In genomic region chr6:32254761-32255211, GRCh38 we compare ENCODE assay signal across 8 cellular contexts. TPM values are rescaled to one million over a fixed set of nuclear protein-coding genes. Genes with fewer than 3 reads are reported as not detected.
DNase-seq lines count a peak whose midpoint lies in the region; ATAC-seq, FAIRE-seq and TF ChIP-seq lines count a peak whose summit lies in the region.

No MANE protein-coding gene starts in this region.

- H4K20me1 ChIP-seq in hepatocyte (ENCODE audit: insufficient read depth, poor library complexity, severe bottlenecking) = no peaks in the 10 kb centered on the region

- H3K79me2 ChIP-seq in hepatocyte = peaks cover 6% of the 10 kb centered on the region

- DNase-seq in GM12891 (ENCODE audit: insufficient read length, low spot score) (no peak), amniotic epithelial cell (ENCODE audit: low read depth) (peak; percentile 1), hepatocyte (ENCODE audit: low spot score) (no peak), sciatic nerve (ENCODE audit: low spot score) (no peak), SIG-M5 (lab: John Stamatoyannopoulos, UW) (no peak), DMS153 treated with DMSO at 0.1 percent for 48 hours (lab: John Stamatoyannopoulos, UW; ENCODE audit: unreplicated experiment) (no peak)

- intact Hi-C loops in sciatic nerve (cut with DNase I) = no loop called here

- no peaks in the 10 kb centered on the region for H3K36me3 ChIP-seq in hepatocyte (replicated peaks; ENCODE audit: insufficient read depth, low read depth)

- H3K27me3 ChIP-seq in hepatocyte = no peaks in the 10 kb centered on the region

- H3K9me2 ChIP-seq in hepatocyte (replicated peaks; ENCODE audit: insufficient read depth) = no peaks in the 10 kb centered on the region

- TF ChIP-seq CTCF in hepatocyte (IDR thresholded peaks at IDR 0.05; ENCODE audit: poor library complexity) = no peak

- peak; percentile 26 for FAIRE-seq in GM12891 (lab: Jason Lieb, UNC)

- no peak for TF ChIP-seq POLR2A in GM12891 (IDR thresholded peaks at IDR 0.05; ENCODE audit: low read depth, low read length)

- peak overlapping the region; percentile 77 for H2AFZ ChIP-seq in hepatocyte

- H3K4me3 ChIP-seq in hepatocyte = peak overlapping the region; percentile 6

- H3K4me1 ChIP-seq in hepatocyte (ENCODE audit: insufficient read depth) = no peaks in the 10 kb centered on the region

- H3K4me2 ChIP-seq in hepatocyte = peak overlapping the region; percentile 80

- peak overlapping the region; percentile 96 for H3K27ac ChIP-seq in hepatocyte

- peak; percentile 75 for ATAC-seq in sciatic nerve
- ATAC-seq in HG03175 (IDR thresholded peaks at IDR 0.05; ENCODE audit: unreplicated experiment) = no peak
- no peak for ATAC-seq in GM21367 (IDR thresholded peaks at IDR 0.05; ENCODE audit: unreplicated experiment)

- no peaks in the 10 kb centered on the region for H3K9me3 ChIP-seq in hepatocyte (ENCODE audit: low read depth)

- WGBS in hepatocyte (ENCODE audit: low lambda C conversion rate, missing lambda C conversion rate) = no CpG with 5 or more reads among the region's 12 CpGs

TF ChIP-seq in GM12891, 5 proteins besides CTCF, POLR2A, EP300 and RAD21:
- TF ChIP-seq SPI1 (IDR thresholded peaks at IDR 0.05; ENCODE audit: low read depth, low read length) = no peak
- TF ChIP-seq POLR2AphosphoS5 (IDR thresholded peaks at IDR 0.05; ENCODE audit: low read depth, low read length) = no peak
- no peak for TF ChIP-seq PAX5 (IDR thresholded peaks at IDR 0.05; ENCODE audit: insufficient read depth, low read length, severe bottlenecking)

RNA-seq across cellular contexts. Expression of gene NOTCH4, which starts 30.9 kb away (rescaled TPM):
- polyA plus RNA-seq in GM12891 (2012; ENCODE audit: low read depth, missing spikeins) = 0.80 TPM
- total RNA-seq in hepatocyte = 3.6 and 5.0 TPM in 2 replicates
- polyA plus RNA-seq in hepatocyte = 2.7 and 4.9 TPM in 2 replicates
- total RNA-seq in sciatic nerve = 71.8 TPM

Comparison
In these comparisons a context has a peak if more than half of its experiments do, and no peak if none do; other contexts are left out.
1. RNA of gene NOTCH4, which starts 30.9 kb away (total RNA-seq): 71.8 TPM in sciatic nerve (single experiment); 3.6 to 5.0 TPM in hepatocyte; every median in the first group is over 10 times any median in the second.